Comparison of ENCODE assay signal across 18 cellular contexts in genomic region chr9:95605087-95605486, GRCh38.
DNase-seq lines count a peak whose midpoint lies in the region; ATAC-seq, FAIRE-seq and TF ChIP-seq lines count a peak whose summit lies in the region.
"Had no signal": no experiment of that assay in that cellular context is flagged by ENCODE, and none has a peak within 500 bp of the region (broad histone marks: within the 10 kb centered on the region; RNA-seq: fewer than 3 reads in every experiment).

No MANE protein-coding gene starts in this region.

- no peaks in the 10 kb centered on the region for H3K36me3 ChIP-seq in NT2/D1 (ENCODE audit: insufficient read depth, insufficient read length, low read length)
- H3K36me3 ChIP-seq: BE2C had no signal

- H3K27ac Mint-ChIP-seq in activated CD4-positive, alpha-beta memory T cell treated with anti-CD3 and anti-CD28 coated beads for 36 hours, result no peak overlapping the region
- H3K27ac Mint-ChIP-seq: CD8-positive, alpha-beta memory T cell had no signal

- no peaks in the 10 kb centered on the region for H3K4me1 Mint-ChIP-seq in activated CD4-positive, alpha-beta memory T cell treated with anti-CD3 and anti-CD28 coated beads for 36 hours (ENCODE audit: low read depth)
- H3K4me1 Mint-ChIP-seq: CD8-positive, alpha-beta memory T cell had no signal

- TF ChIP-seq CTCF in epithelial cell of esophagus (IDR thresholded peaks at IDR 0.05; ENCODE audit: insufficient read depth, low read depth, low read length, missing control alignments), result no peak

- H3K4me3 ChIP-seq in NT2/D1 (ENCODE audit: insufficient read length, low read depth), result no peak overlapping the region
- no peak overlapping the region for H3K4me3 ChIP-seq in epithelial cell of esophagus (ENCODE audit: low read length)
- H3K4me3 ChIP-seq: SK-N-MC had no signal

- intact Hi-C loops in activated CD4-positive, alpha-beta memory T cell treated with anti-CD3 and anti-CD28 coated beads for 36 hours (cut with micrococcal nuclease), result no loop called here

- CTCF ChIA-PET in activated CD4-positive, alpha-beta memory T cell treated with anti-CD3 and anti-CD28 coated beads for 36 hours (lab: Charles Lee), result interaction anchor here (0.6 kb wide), 1 partner anchor 833 kb away, joined by 3 read pairs; no protein-coding TSS in a partner anchor

- H3K9me3 ChIP-seq in NT2/D1 (ENCODE audit: insufficient read depth, low read length), result no peaks in the 10 kb centered on the region
- H3K9me3 ChIP-seq: BE2C had no signal

- no peaks in the 10 kb centered on the region for H3K36me3 Mint-ChIP-seq in activated CD4-positive, alpha-beta memory T cell treated with anti-CD3 and anti-CD28 coated beads for 36 hours
- H3K36me3 Mint-ChIP-seq: CD8-positive, alpha-beta memory T cell had no signal

- no peaks in the 10 kb centered on the region for H3K9me3 Mint-ChIP-seq in activated CD4-positive, alpha-beta memory T cell treated with anti-CD3 and anti-CD28 coated beads for 36 hours

- H3K4me1 ChIP-seq in NT2/D1 (ENCODE audit: insufficient read depth, insufficient read length), result peaks cover 8% of the 10 kb centered on the region
- H3K4me1 ChIP-seq: BE2C had no signal

- TF ChIP-seq POLR2A in GM12891 (IDR thresholded peaks at IDR 0.05; ENCODE audit: low read depth, low read length), result no peak

- H3K4me3 Mint-ChIP-seq in activated CD4-positive, alpha-beta memory T cell treated with anti-CD3 and anti-CD28 coated beads for 36 hours, result no peak overlapping the region
- H3K4me3 Mint-ChIP-seq: CD8-positive, alpha-beta memory T cell had no signal

- no peak for FAIRE-seq in GM12891 (lab: Jason Lieb, UNC)

- POLR2A ChIA-PET in activated CD4-positive, alpha-beta memory T cell treated with anti-CD3 and anti-CD28 coated beads for 36 hours (lab: Charles Lee), result no interaction called here

- peaks cover 3% of the 10 kb centered on the region for H3K27me3 ChIP-seq in NT2/D1 (ENCODE audit: insufficient read depth, insufficient read length)
- H3K27me3 ChIP-seq: BE2C had no signal

- H3K27me3 Mint-ChIP-seq in activated CD4-positive, alpha-beta memory T cell treated with anti-CD3 and anti-CD28 coated beads for 36 hours, result no peaks in the 10 kb centered on the region

- DNase-seq in NT2/D1 (ENCODE audit: low read depth, low spot score) (peak; percentile 50), epithelial cell of esophagus (ENCODE audit: low read depth) (peak; percentile 8), mucosa of gallbladder (ENCODE audit: low spot score) (peak; percentile 45), GM12891 (ENCODE audit: insufficient read length, low spot score) (no peak)
- DNase-seq in activated CD4-positive, alpha-beta memory T cell treated with anti-CD3 and anti-CD28 coated beads for 36 hours, result no peak
- DNase-seq in activated naive CD4-positive, alpha-beta T cell (lab: John Stamatoyannopoulos, UW), result no peak
- DNase-seq: BE2C; CD8-positive, alpha-beta memory T cell; DMS 273 treated with DMSO at 0.1 percent for 48 hours; HCEC 1CT; KG1; NCI-H1092 treated with DMSO at 0.1 percent for 48 hours; NCI-H1694; NCI-H446 had no signal

- H3K9ac ChIP-seq in NT2/D1 (ENCODE audit: insufficient read length, low read depth), result no peak overlapping the region

- no peak for ATAC-seq in HG03571 (IDR thresholded peaks at IDR 0.05; ENCODE audit: unreplicated experiment)
- ATAC-seq: Panc1, Right ventricle myocardium inferior had no signal

TF ChIP-seq in GM12891, 5 proteins besides CTCF, POLR2A, EP300 and RAD21:
- TF ChIP-seq POLR2AphosphoS5 (IDR thresholded peaks at IDR 0.05; ENCODE audit: low read depth, low read length) (no peak), SPI1 (IDR thresholded peaks at IDR 0.05; ENCODE audit: low read depth, low read length) (no peak), TAF1 (IDR thresholded peaks at IDR 0.05; ENCODE audit: low read depth, low read length) (no peak), PAX5 (IDR thresholded peaks at IDR 0.05; ENCODE audit: insufficient read depth, low read length, severe bottlenecking) (no peak), POU2F2 (IDR thresholded peaks at IDR 0.05; ENCODE audit: low read depth, low read length) (no peak)
TF ChIP-seq in GM12891: peak in this region for 0.

Comparison
In these comparisons a context has a peak if more than half of its experiments do, and no peak if none do; other contexts are left out.
1. DNase-seq: peak in NT2/D1 (single experiment), epithelial cell of esophagus (single experiment) and mucosa of gallbladder (single experiment); none in activated CD4-positive, alpha-beta memory T cell treated with anti-CD3 and anti-CD28 coated beads for 36 hours (single experiment), GM12891 (single experiment) and activated naive CD4-positive, alpha-beta T cell (0 of 4).